ENCODE assay signal across 24 cellular contexts in genomic region chr9:84258371-84258770, GRCh38.
"Had no signal": no experiment of that assay in that cellular context is flagged by ENCODE, and none has a peak within 500 bp of the region (broad histone marks: within the 10 kb centered on the region; RNA-seq: fewer than 3 reads in every experiment).

No MANE protein-coding gene starts in this region.

- H3K4me3 ChIP-seq: K562, Peyer's patch, SJSA1 had no signal

- H3K27ac ChIP-seq: Peyer's patch, RWPE1, SJSA1, WERI-Rb-1 had no signal

- H3K4me3 Mint-ChIP-seq: activated CD4-positive, alpha-beta memory T cell treated with anti-CD3 and anti-CD28 coated beads, Interleukin-2, amount 10 ng/mL, durations not matched to agents 7 days and 5 days; activated CD4-positive, alpha-beta T cell treated with anti-CD3 and anti-CD28 coated beads for 36 hours; activated T-cell treated with anti-CD3 and anti-CD28 coated beads, Interleukin-2, amount 50 U/mL, for 72 hours; central memory CD8-positive, alpha-beta T cell; T-cell had no signal

- ATAC-seq: activated CD4-positive, alpha-beta T cell treated with anti-CD3 and anti-CD28 coated beads for 36 hours; activated T-cell treated with anti-CD3 and anti-CD28 coated beads, Interleukin-2, amount 50 U/mL, for 72 hours; K562; T-cell had no signal

- H3K9me3 Mint-ChIP-seq: activated CD4-positive, alpha-beta memory T cell treated with anti-CD3 and anti-CD28 coated beads, Interleukin-2, amount 10 ng/mL, durations not matched to agents 7 days and 5 days; activated T-cell treated with anti-CD3 and anti-CD28 coated beads, Interleukin-2, amount 50 U/mL, for 72 hours; activated T-helper 2 cell treated with anti-CD3 and anti-CD28 coated beads, Interferon-gamma antibody, Interleukin-2, Interleukin-4, amounts not matched to agents 10 μg/mL and 5 μg/mL and 100 μg/mL, durations not matched to agents 14 hours and 24 hours and 36 hours; central memory CD8-positive, alpha-beta T cell; T-cell had no signal

- H3K36me3 Mint-ChIP-seq: T-cell had no signal

- H3K36me3 ChIP-seq: Peyer's patch, SJSA1, WERI-Rb-1 had no signal

- H3K27me3 ChIP-seq: Peyer's patch, SJSA1 had no signal

- H3K9me3 ChIP-seq: Peyer's patch, SJSA1 had no signal

- DNase-seq: activated CD4-positive, alpha-beta memory T cell treated with anti-CD3 and anti-CD28 coated beads, Interleukin-2, amount 10 ng/mL, durations not matched to agents 7 days and 5 days; activated CD4-positive, alpha-beta T cell treated with anti-CD3 and anti-CD28 coated beads for 36 hours; activated CD4-positive, alpha-beta T cell treated with anti-CD3 and anti-CD28 coated beads, Interleukin-2, amount 50 U/mL, for 1 hour; activated CD8-positive, alpha-beta memory T cell treated with anti-CD3 and anti-CD28 coated beads, Interleukin-2, amount 50 U/mL, for 4 hours; activated gamma-delta T cell treated with Interleukin-2 at 50 U/mL for 16 hours; activated naive CD4-positive, alpha-beta T cell treated with anti-CD3 and anti-CD28 coated beads, Interleukin-2, amount 50 U/mL, for 16 hours; activated T-cell treated with anti-CD3 and anti-CD28 coated beads, Interleukin-2, amount 50 U/mL, for 72 hours; aorta; Karpas-422; NCI-H1105 treated with DMSO at 0.1 percent for 48 hours; NCI-H1436 treated with DMSO at 0.1 percent for 48 hours; NCI-H187; NCI-H2081; NCI-H526; NCI-H82; Peyer's patch; SHP77; T-cell; WERI-Rb-1 had no signal

- H3K27ac Mint-ChIP-seq: activated CD4-positive, alpha-beta memory T cell treated with anti-CD3 and anti-CD28 coated beads, Interleukin-2, amount 10 ng/mL, durations not matched to agents 7 days and 5 days; activated CD4-positive, alpha-beta T cell treated with anti-CD3 and anti-CD28 coated beads for 36 hours; activated T-cell treated with anti-CD3 and anti-CD28 coated beads, Interleukin-2, amount 50 U/mL, for 72 hours; activated T-helper 2 cell treated with anti-CD3 and anti-CD28 coated beads, Interferon-gamma antibody, Interleukin-2, Interleukin-4, amounts not matched to agents 10 μg/mL and 5 μg/mL and 100 μg/mL, durations not matched to agents 14 hours and 24 hours and 36 hours; T-cell had no signal

- H3K4me1 ChIP-seq: SJSA1 had no signal

- H3K4me1 Mint-ChIP-seq: central memory CD8-positive, alpha-beta T cell had no signal
